Comparison of ENCODE assay signal across 9 cellular contexts in the genomic region with DNA sequence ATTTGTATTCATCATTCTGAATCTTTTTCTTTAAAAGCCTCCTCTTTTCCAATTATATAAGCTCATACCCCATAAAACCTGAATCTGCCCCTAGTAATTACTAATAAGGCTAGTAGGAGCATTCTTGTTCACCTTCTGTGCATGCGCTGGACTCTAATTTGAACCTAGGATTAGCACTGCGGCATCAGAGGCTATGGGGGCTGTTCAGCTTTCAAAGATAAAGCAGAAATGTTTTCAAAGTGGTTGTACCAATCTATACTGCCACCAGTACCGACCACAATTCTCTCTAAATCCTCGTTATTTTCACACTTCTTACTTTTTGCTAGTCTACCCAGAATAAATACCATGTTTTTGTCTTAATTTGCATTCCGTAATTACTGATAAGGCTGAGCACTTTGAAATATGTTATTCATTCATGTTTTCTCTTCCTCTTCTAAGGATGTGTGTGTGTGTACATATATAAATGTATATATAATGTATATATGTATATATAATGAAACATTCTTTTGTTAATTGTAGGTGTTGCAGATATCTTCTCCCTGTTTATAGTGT. TPM values are rescaled to one million over a fixed set of nuclear protein-coding genes. Genes with fewer than 3 reads are reported as not detected.
DNase-seq lines count a peak whose midpoint lies in the region; ATAC-seq and TF ChIP-seq lines count a peak whose summit lies in the region.
"Had no signal": no experiment of that assay in that cellular context is flagged by ENCODE, and none has a peak within 500 bp of the region (broad histone marks: within the 10 kb centered on the region; RNA-seq: fewer than 3 reads in every experiment).

No MANE protein-coding gene starts in this region.

- H4K20me1 ChIP-seq in GM23338 (replicated peaks; ENCODE audit: insufficient read depth): no peaks in the 10 kb centered on the region

- ATAC-seq in GM23338 (no peak), HG03196 (IDR thresholded peaks at IDR 0.05; ENCODE audit: unreplicated experiment) (no peak)

- H2AFZ ChIP-seq in GM23338: no peak overlapping the region

- DNase-seq in BE2C (no peak), GM23338 (ENCODE audit: low spot score) (no peak), cerebellum (ENCODE audit: low spot score) (no peak), NCI-H446 treated with DMSO at 0.1 percent for 48 hours (lab: John Stamatoyannopoulos, UW) (no peak)
- no peak for DNase-seq in activated CD4-positive, alpha-beta memory T cell treated with anti-CD3 and anti-CD28 coated beads for 36 hours
- DNase-seq in activated CD4-positive, CD25-positive, alpha-beta regulatory T cell (lab: John Stamatoyannopoulos, UW): no peak
- DNase-seq: MG63 had no signal

- CTCF ChIA-PET in activated CD4-positive, alpha-beta memory T cell treated with anti-CD3 and anti-CD28 coated beads for 36 hours (lab: Charles Lee): interaction anchor here (1.3 to 5.0 kb wide), 2 partner anchors 49 to 132 kb away, joined by 3 to 63 read pairs; no protein-coding TSS in a partner anchor

- H3K79me2 ChIP-seq in GM23338 (replicated peaks; ENCODE audit: insufficient read depth): peaks cover 19% of the 10 kb centered on the region

- H3K36me3 Mint-ChIP-seq in GM23338 (ENCODE audit: low read depth): peaks cover 4% of the 10 kb centered on the region; the same call in 1 of the 3 replicates
- H3K36me3 Mint-ChIP-seq in activated CD4-positive, alpha-beta memory T cell treated with anti-CD3 and anti-CD28 coated beads for 36 hours: no peaks in the 10 kb centered on the region

- H3K27ac ChIP-seq in GM23338 (ENCODE audit: low read depth) (no peak overlapping the region), muscle layer of duodenum (ENCODE audit: low read length) (peak overlapping the region; percentile 98)

- peak overlapping the region; percentile 89; the same call in 2 of the 3 replicates for H3K4me3 Mint-ChIP-seq in GM23338
- H3K4me3 Mint-ChIP-seq in activated CD4-positive, alpha-beta memory T cell treated with anti-CD3 and anti-CD28 coated beads for 36 hours: peak overlapping the region; percentile 92

- peaks cover 20% of the 10 kb centered on the region for H3K4me1 Mint-ChIP-seq in GM23338
- H3K4me1 Mint-ChIP-seq in activated CD4-positive, alpha-beta memory T cell treated with anti-CD3 and anti-CD28 coated beads for 36 hours (ENCODE audit: low read depth): peaks cover 29% of the 10 kb centered on the region

- H3K9me3 ChIP-seq in BE2C: no peaks in the 10 kb centered on the region
- no peaks in the 10 kb centered on the region for H3K9me3 ChIP-seq in muscle layer of duodenum (ENCODE audit: control insufficient read depth in 1 of 2, low read length in 2 of 2)
- H3K9me3 ChIP-seq: MG63 had no signal

- peaks cover 11% of the 10 kb centered on the region for H3K27me3 Mint-ChIP-seq in GM23338 (ENCODE audit: insufficient read depth, low read depth, poor library complexity)
- H3K27me3 Mint-ChIP-seq in activated CD4-positive, alpha-beta memory T cell treated with anti-CD3 and anti-CD28 coated beads for 36 hours: no peaks in the 10 kb centered on the region

- H3K36me3 ChIP-seq in BE2C: peaks cover 1% of the 10 kb centered on the region
- H3K36me3 ChIP-seq in GM23338 (ENCODE audit: insufficient read depth): no peaks in the 10 kb centered on the region
- peaks cover 0 to 4% of the 10 kb centered on the region in 2 donors for H3K36me3 ChIP-seq in muscle layer of duodenum (ENCODE audit: control insufficient read depth in 1 of 2, insufficient read depth in 2 of 2, low read length in 2 of 2)

- peak overlapping the region; percentile 77; the same call in 1 of the 2 replicates for H3K4me2 ChIP-seq in GM23338

- POLR2A ChIA-PET in activated CD4-positive, alpha-beta memory T cell treated with anti-CD3 and anti-CD28 coated beads for 36 hours (lab: Charles Lee): interaction anchor here (2.4 kb wide), 1 partner anchor 50 kb away, joined by 23 read pairs; the partner anchor contains the start of gene KIF14

- H3K9me3 Mint-ChIP-seq in GM23338: no peaks in the 10 kb centered on the region
- no peaks in the 10 kb centered on the region for H3K9me3 Mint-ChIP-seq in activated CD4-positive, alpha-beta memory T cell treated with anti-CD3 and anti-CD28 coated beads for 36 hours

- no peaks in the 10 kb centered on the region for H3K9me2 ChIP-seq in GM23338 (ENCODE audit: insufficient read depth)

- no peak overlapping the region for H3K27ac Mint-ChIP-seq in GM23338
- no peak overlapping the region for H3K27ac Mint-ChIP-seq in activated CD4-positive, alpha-beta memory T cell treated with anti-CD3 and anti-CD28 coated beads for 36 hours

- H3K4me3 ChIP-seq in BE2C (ENCODE audit: low read depth, low read length): peak overlapping the region; percentile 75; the same call in 1 of the 2 replicates
- peak overlapping the region; percentile 91; the same call in 1 of the 2 replicates for H3K4me3 ChIP-seq in GM23338
- no peak overlapping the region for H3K4me3 ChIP-seq in muscle layer of duodenum (ENCODE audit: low read depth in 1 of 2, low read length in 2 of 2)

- H3K4me1 ChIP-seq in BE2C: peaks cover 5% of the 10 kb centered on the region; the same call in 1 of the 2 replicates
- H3K4me1 ChIP-seq in GM23338 (ENCODE audit: insufficient read depth): peaks cover 22% of the 10 kb centered on the region
- H3K4me1 ChIP-seq in muscle layer of duodenum (ENCODE audit: control insufficient read depth in 1 of 2, insufficient read depth in 2 of 2, low read length in 2 of 2): peaks cover 8 to 9% of the 10 kb centered on the region in 2 donors

- H3F3A ChIP-seq in GM23338 (replicated peaks; ENCODE audit: low read depth): peaks cover 4% of the 10 kb centered on the region; the same call in 1 of the 2 replicates

- intact Hi-C loops in activated CD4-positive, alpha-beta memory T cell treated with anti-CD3 and anti-CD28 coated beads for 36 hours (cut with micrococcal nuclease): loop anchor here (2.0 to 5.0 kb wide), 2 partner anchors 67 to 131 kb away; partner anchors contain the start of gene CAMSAP2

- TF ChIP-seq CTCF in BE2C (IDR thresholded peaks at IDR 0.05; ENCODE audit: low read depth, low read length): no peak
- TF ChIP-seq CTCF in GM23338 (conservative IDR thresholded peaks at IDR 0.05; ENCODE audit: low read depth in 2 of 2): no peak

- H3K27me3 ChIP-seq in BE2C (no peaks in the 10 kb centered on the region), GM23338 (ENCODE audit: insufficient read depth) (no peaks in the 10 kb centered on the region), muscle layer of duodenum (ENCODE audit: low read depth, low read length) (no peaks in the 10 kb centered on the region)
- H3K27me3 ChIP-seq: MG63 had no signal

TF ChIP-seq in GM23338, 12 proteins besides CTCF, POLR2A, EP300 and RAD21 (continues in another document):
- no peak for TF ChIP-seq CREB1 (CRISPR knock-in tag; IDR thresholded peaks at IDR 0.05; ENCODE audit: low read depth)
- TF ChIP-seq ZNF331 (CRISPR knock-in tag; IDR thresholded peaks at IDR 0.05; ENCODE audit: low read depth): no peak
- no peak for TF ChIP-seq ETS1 (IDR thresholded peaks at IDR 0.05)
- no peak for TF ChIP-seq JUNB (IDR thresholded peaks at IDR 0.05; ENCODE audit: unreplicated experiment)
- no peak for TF ChIP-seq EZH2phosphoT487 (IDR thresholded peaks at IDR 0.05; ENCODE audit: unreplicated experiment)
- no peak for TF ChIP-seq EZH2 (IDR thresholded peaks at IDR 0.05; ENCODE audit: low read depth, unreplicated experiment)
- no peak for TF ChIP-seq STAT1 (IDR thresholded peaks at IDR 0.05; ENCODE audit: unreplicated experiment)
- TF ChIP-seq, protein P1, sequence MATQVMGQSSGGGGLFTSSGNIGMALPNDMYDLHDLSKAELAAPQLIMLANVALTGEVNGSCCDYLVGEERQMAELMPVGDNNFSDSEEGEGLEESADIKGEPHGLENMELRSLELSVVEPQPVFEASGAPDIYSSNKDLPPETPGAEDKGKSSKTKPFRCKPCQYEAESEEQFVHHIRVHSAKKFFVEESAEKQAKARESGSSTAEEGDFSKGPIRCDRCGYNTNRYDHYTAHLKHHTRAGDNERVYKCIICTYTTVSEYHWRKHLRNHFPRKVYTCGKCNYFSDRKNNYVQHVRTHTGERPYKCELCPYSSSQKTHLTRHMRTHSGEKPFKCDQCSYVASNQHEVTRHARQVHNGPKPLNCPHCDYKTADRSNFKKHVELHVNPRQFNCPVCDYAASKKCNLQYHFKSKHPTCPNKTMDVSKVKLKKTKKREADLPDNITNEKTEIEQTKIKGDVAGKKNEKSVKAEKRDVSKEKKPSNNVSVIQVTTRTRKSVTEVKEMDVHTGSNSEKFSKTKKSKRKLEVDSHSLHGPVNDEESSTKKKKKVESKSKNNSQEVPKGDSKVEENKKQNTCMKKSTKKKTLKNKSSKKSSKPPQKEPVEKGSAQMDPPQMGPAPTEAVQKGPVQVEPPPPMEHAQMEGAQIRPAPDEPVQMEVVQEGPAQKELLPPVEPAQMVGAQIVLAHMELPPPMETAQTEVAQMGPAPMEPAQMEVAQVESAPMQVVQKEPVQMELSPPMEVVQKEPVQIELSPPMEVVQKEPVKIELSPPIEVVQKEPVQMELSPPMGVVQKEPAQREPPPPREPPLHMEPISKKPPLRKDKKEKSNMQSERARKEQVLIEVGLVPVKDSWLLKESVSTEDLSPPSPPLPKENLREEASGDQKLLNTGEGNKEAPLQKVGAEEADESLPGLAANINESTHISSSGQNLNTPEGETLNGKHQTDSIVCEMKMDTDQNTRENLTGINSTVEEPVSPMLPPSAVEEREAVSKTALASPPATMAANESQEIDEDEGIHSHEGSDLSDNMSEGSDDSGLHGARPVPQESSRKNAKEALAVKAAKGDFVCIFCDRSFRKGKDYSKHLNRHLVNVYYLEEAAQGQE (IDR thresholded peaks at IDR 0.05; ENCODE audit: unreplicated experiment): no peak

RNA-seq across cellular contexts. Expression of gene DDX59, which starts 1.6 kb away (rescaled TPM):
- 6.8 TPM for polyA plus RNA-seq in BE2C (2012; ENCODE audit: insufficient read depth, insufficient read length, low read depth)
- 15.3 and 15.7 TPM in 2 replicates for total RNA-seq in GM23338 (2014; rRNA removed; shearing (Covaris generic))
- 12.9 and 14.7 TPM in 2 replicates for polyA plus RNA-seq in GM23338 (2016; fragmentation: Nextera tagmentation; extraction: Ambion mirVana)
- 10 to 100 TPM; 19.4 to 23.4 TPM for total RNA-seq in activated CD4-positive, alpha-beta memory T cell treated with anti-CD3 and anti-CD28 coated beads for 36 hours
- total RNA-seq in cerebellum: 20.5 TPM

RNA-seq across cellular contexts. Expression of gene KIF14, which starts 50.8 kb away (rescaled TPM):
- 1.7 TPM for polyA plus RNA-seq in BE2C (2012; ENCODE audit: insufficient read depth, insufficient read length, low read depth)
- total RNA-seq in GM23338 (2014; rRNA removed; shearing (Covaris generic)): 22.2 and 23.2 TPM in 2 replicates
- polyA plus RNA-seq in GM23338 (2016; fragmentation: Nextera tagmentation; extraction: Ambion mirVana): 10.8 and 13.3 TPM in 2 replicates
- 10 to 100 TPM; 15.7 to 17.1 TPM for total RNA-seq in activated CD4-positive, alpha-beta memory T cell treated with anti-CD3 and anti-CD28 coated beads for 36 hours
- 4.8 TPM for total RNA-seq in cerebellum

Comparison
In these comparisons a context has a peak if more than half of its experiments do, and no peak if none do; other contexts are left out.
1. H3K4me3 ChIP-seq: peak in BE2C (single experiment) and GM23338 (single experiment); none in muscle layer of duodenum (0 of 2).